In the genomic region with DNA sequence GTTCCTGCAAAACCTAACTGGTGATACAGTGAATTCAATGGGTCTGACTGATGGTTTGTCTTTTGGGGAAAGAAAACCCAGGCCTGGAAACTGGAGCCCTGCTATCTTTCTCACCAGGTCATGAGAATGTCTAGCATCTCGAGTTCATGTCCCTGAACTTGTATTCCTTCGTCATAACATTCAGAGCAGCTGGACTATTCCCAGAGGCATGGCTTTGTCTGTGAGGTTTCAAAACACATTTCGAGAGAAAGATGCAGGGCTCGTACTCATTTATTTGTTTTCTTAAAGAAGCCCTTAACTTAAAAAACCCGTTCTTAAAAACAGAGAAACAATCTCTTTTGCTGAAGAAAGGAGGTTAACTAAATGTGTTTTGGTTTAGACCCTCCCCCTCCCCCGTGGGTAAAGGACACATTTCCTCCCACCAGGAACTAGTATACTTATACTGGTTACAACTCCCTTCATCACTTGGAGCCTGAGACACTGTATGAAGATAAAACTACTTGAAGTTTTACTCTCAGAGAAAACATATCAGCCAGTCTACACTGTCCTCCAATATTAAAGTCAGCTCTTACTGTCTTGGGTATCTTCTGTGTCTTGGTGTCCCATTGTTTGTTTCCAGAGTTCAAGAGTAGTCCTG, we compare ENCODE assay signal across 17 cellular contexts. TPM values are rescaled to one million over a fixed set of nuclear protein-coding genes. Genes with fewer than 3 reads are reported as not detected.
A peak's percentile ranks its signal among the peaks of the same experiment; 100 is the strongest.
DNase-seq lines count a peak whose midpoint lies in the region; ATAC-seq, FAIRE-seq and TF ChIP-seq lines count a peak whose summit lies in the region.
"Had no signal": no experiment of that assay in that cellular context is flagged by ENCODE, and none has a peak within 500 bp of the region (broad histone marks: within the 10 kb centered on the region; RNA-seq: fewer than 3 reads in every experiment).

No MANE protein-coding gene starts in this region.

- ATAC-seq in right lobe of liver (peak in 1 of 4 donors; percentile 36), natural killer cell (no peak)

- peaks cover 0 to 5% of the 10 kb centered on the region in 2 donors for H3K4me1 Mint-ChIP-seq in natural killer cell
- H3K4me1 Mint-ChIP-seq: memory B cell had no signal

- H3K36me3 Mint-ChIP-seq in natural killer cell: no peaks in the 10 kb centered on the region
- H3K36me3 Mint-ChIP-seq: activated naive CD8-positive, alpha-beta T cell treated with anti-CD3 and anti-CD28 coated beads, Interleukin-2, amount 10 ng/mL, durations not matched to agents 7 days and 5 days; memory B cell had no signal

- H3K9me3 ChIP-seq in right lobe of liver (no peaks in the 10 kb centered on the region), skeletal muscle tissue (ENCODE audit: control insufficient read depth in 3 of 3, low read length in 3 of 3) (no peaks in the 10 kb centered on the region)
- H3K9me3 ChIP-seq: SJSA1 had no signal

- H3K36me3 ChIP-seq in right lobe of liver (no peaks in the 10 kb centered on the region), skeletal muscle tissue (ENCODE audit: control insufficient read depth in 3 of 3, insufficient read depth in 3 of 3, low read length in 3 of 3) (no peaks in the 10 kb centered on the region)
- H3K36me3 ChIP-seq: SJSA1 had no signal

- no peaks in the 10 kb centered on the region for H3K27me3 ChIP-seq in right lobe of liver
- H3K27me3 ChIP-seq in skeletal muscle tissue (ENCODE audit: control insufficient read depth in 3 of 3, insufficient read depth in 3 of 3, low read length in 3 of 3): no peaks in the 10 kb centered on the region
- H3K27me3 ChIP-seq: SJSA1 had no signal

- DNase-seq in AG20443 (ENCODE audit: low spot score): peak; percentile 30
- no peak for DNase-seq in right lobe of liver
- DNase-seq in natural killer cell: no peak
- DNase-seq in NAMALWA (ENCODE audit: low spot score): no peak
- DNase-seq in putamen (ENCODE audit: low spot score): no peak
- no peak for DNase-seq in activated CD4-positive, CD25-positive, alpha-beta regulatory T cell (lab: John Stamatoyannopoulos, UW)
- DNase-seq: activated CD4-positive, alpha-beta T cell treated with anti-CD3 and anti-CD28 coated beads, Interleukin-2, amount 50 U/mL, for 1 hour; activated naive CD8-positive, alpha-beta T cell treated with anti-CD3 and anti-CD28 coated beads, Interleukin-2, amount 10 ng/mL, durations not matched to agents 7 days and 5 days; activated T-cell treated with anti-CD3 and anti-CD28 coated beads, Interleukin-2, amount 50 U/mL, for 24 hours; cortex of kidney; NCI-H2171 treated with DMSO at 0.1 percent for 48 hours; stimulated activated CD4-positive, alpha-beta T cell treated with anti-CD3 and anti-CD28 coated beads, Interleukin-2, amount 100 ng/mL, for 24 hours had no signal

- H3K4me1 ChIP-seq in right lobe of liver (no peaks in the 10 kb centered on the region), skeletal muscle tissue (ENCODE audit: control insufficient read depth in 3 of 3, insufficient read depth in 3 of 3, low read length in 3 of 3) (peaks cover 38 to 64% (median 38%) of the 10 kb centered on the region in 3 donors)

- WGBS in right lobe of liver (ENCODE audit: insufficient coverage, low coverage, low lambda C conversion rate, missing lambda C conversion rate): 64% methylated on average over 6 of the region's 6 CpGs

- TF ChIP-seq CTCF in right lobe of liver (IDR thresholded peaks at IDR 0.05) (no peak), natural killer cell (IDR thresholded peaks at IDR 0.05) (no peak)

- FAIRE-seq in endometrium (lab: Jason Lieb, UNC): peak; percentile 62
- FAIRE-seq: GM18507 had no signal

- peak overlapping the region in 2 of 3 donors; percentile 8 to 37 for H3K27ac ChIP-seq in right lobe of liver
- H3K27ac ChIP-seq in skeletal muscle tissue (ENCODE audit: low read depth, low read length): peak overlapping the region; percentile 75
- H3K27ac ChIP-seq: SJSA1 had no signal

- no peak overlapping the region for H3K9ac ChIP-seq in skeletal muscle tissue (ENCODE audit: low read depth in 1 of 3, low read length in 3 of 3)

- intact Hi-C loops in right lobe of liver (cut with DNase I) (no loop called here), natural killer cell (cut with micrococcal nuclease) (no loop called here)

- H3K27ac Mint-ChIP-seq in natural killer cell: no peak overlapping the region
- H3K27ac Mint-ChIP-seq: activated naive CD8-positive, alpha-beta T cell treated with anti-CD3 and anti-CD28 coated beads, Interleukin-2, amount 10 ng/mL, durations not matched to agents 7 days and 5 days; activated T-cell treated with anti-CD3 and anti-CD28 coated beads, Interleukin-2, amount 50 U/mL, for 24 hours; memory B cell had no signal

- no peak overlapping the region for H3K4me3 ChIP-seq in right lobe of liver
- H3K4me3 ChIP-seq in skeletal muscle tissue (ENCODE audit: low read length in 3 of 3): no peak overlapping the region
- H3K4me3 ChIP-seq: SJSA1 had no signal

- no peak overlapping the region for H3K4me3 Mint-ChIP-seq in natural killer cell
- H3K4me3 Mint-ChIP-seq: activated naive CD8-positive, alpha-beta T cell treated with anti-CD3 and anti-CD28 coated beads, Interleukin-2, amount 10 ng/mL, durations not matched to agents 7 days and 5 days; activated T-cell treated with anti-CD3 and anti-CD28 coated beads, Interleukin-2, amount 50 U/mL, for 24 hours; memory B cell had no signal

- no peak for TF ChIP-seq POLR2A in right lobe of liver (IDR thresholded peaks at IDR 0.05)

- H3K27me3 Mint-ChIP-seq in natural killer cell (ENCODE audit: low read depth in 2 of 2): peaks cover 11 to 20% of the 10 kb centered on the region in 2 donors

- no peaks in the 10 kb centered on the region for H3K9me3 Mint-ChIP-seq in natural killer cell
- H3K9me3 Mint-ChIP-seq: activated naive CD8-positive, alpha-beta T cell treated with anti-CD3 and anti-CD28 coated beads, Interleukin-2, amount 10 ng/mL, durations not matched to agents 7 days and 5 days; activated T-cell treated with anti-CD3 and anti-CD28 coated beads, Interleukin-2, amount 50 U/mL, for 24 hours; memory B cell had no signal

RNA-seq across cellular contexts. Expression of gene ME3, which starts 43.2 kb away (rescaled TPM):
- total RNA-seq in right lobe of liver (1 to 10 TPM; 1.9 to 8.5 (median 4.6) TPM), skeletal muscle tissue (16.7 TPM), natural killer cell (1 to 10 TPM; 5.2 to 7.5 (median 6.9) TPM)
